Comparison of ENCODE assay signal across 22 cellular contexts in the genomic region with DNA sequence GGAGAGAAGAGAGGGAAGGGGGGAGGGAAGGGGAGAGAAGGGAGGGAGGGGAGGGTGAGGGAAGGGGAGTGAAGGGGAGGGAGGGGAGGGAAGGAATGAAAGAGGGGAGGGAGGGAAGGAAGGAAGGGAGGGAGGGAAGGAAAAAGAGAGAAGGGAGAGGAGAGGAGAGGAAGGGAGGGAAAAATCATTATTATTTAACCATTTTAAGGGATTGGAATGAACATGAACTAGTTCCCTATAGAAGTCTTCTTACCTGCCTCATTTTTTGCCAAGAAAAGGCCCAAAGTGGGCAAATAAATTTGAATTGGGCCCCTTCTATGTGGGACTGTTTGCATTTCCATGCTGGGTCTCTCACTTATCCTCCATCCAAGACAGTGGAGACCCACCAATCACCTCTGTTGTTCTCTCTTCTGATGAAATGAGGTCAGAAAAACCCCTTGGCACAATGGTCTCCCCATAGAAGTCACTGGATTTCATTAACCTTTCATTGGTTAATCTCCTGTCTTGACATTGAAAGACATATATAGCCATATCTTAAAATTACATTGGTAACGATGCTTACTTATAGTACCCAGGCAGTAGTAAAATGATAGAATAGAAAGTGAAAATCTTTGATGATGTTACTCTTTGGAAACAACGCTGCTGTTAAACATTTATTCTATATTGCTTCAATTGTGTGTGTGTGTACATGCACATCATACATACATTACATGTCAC.
DNase-seq lines count a peak whose midpoint lies in the region; ATAC-seq, FAIRE-seq and TF ChIP-seq lines count a peak whose summit lies in the region.
"Had no signal": no experiment of that assay in that cellular context is flagged by ENCODE, and none has a peak within 500 bp of the region (broad histone marks: within the 10 kb centered on the region; RNA-seq: fewer than 3 reads in every experiment).

No MANE protein-coding gene starts in this region.

- POLR2A ChIA-PET in HEK293 (lab: Yijun Ruan, JAX): interaction anchor here (0.6 kb wide), 1 partner anchor 1062 kb away, joined by 7 read pairs; no protein-coding TSS in a partner anchor
- POLR2A ChIA-PET in HEK293T (lab: Yijun Ruan, JAX): no interaction called here
- POLR2A ChIA-PET in CD4-positive, alpha-beta T cell (lab: Charles Lee): no interaction called here

- no peaks in the 10 kb centered on the region for H3K36me3 Mint-ChIP-seq in CD4-positive, alpha-beta T cell (ENCODE audit: low read depth)
- H3K36me3 Mint-ChIP-seq: CD14-positive monocyte; CD4-positive, CD25-positive, alpha-beta regulatory T cell; CD8-positive, alpha-beta T cell had no signal

- ATAC-seq in CD4-positive, alpha-beta T cell (ENCODE audit: poor library complexity): no peak
- ATAC-seq: CD8-positive, alpha-beta T cell had no signal

- CTCF ChIA-PET in HEK293 (lab: Yijun Ruan, JAX) (interaction anchor here (4.0 kb wide), 1 partner anchor 18 kb away, joined by 21 read pairs; no protein-coding TSS in a partner anchor), HEK293T (lab: Yijun Ruan, JAX) (no interaction called here)
- CTCF ChIA-PET in CD4-positive, alpha-beta T cell (lab: Charles Lee): no interaction called here

- no peaks in the 10 kb centered on the region for H3K36me3 ChIP-seq in HEK293 (ENCODE audit: control insufficient read depth in 2 of 2, insufficient read depth in 1 of 2, low read length in 2 of 2)
- no peaks in the 10 kb centered on the region for H3K36me3 ChIP-seq in SJCRH30
- H3K36me3 ChIP-seq: BE2C, BLaER1 had no signal

- intact Hi-C loops in CD4-positive, alpha-beta T cell (cut with DNase I, micrococcal nuclease): no loop called here

- peak; percentile 72 for FAIRE-seq in urothelium cell line (lab: Jason Lieb, UNC)
- FAIRE-seq: A204.1, D721Med, G401.6, GM12891, GM19239 had no signal

- H3K4me1 Mint-ChIP-seq in CD4-positive, alpha-beta T cell (ENCODE audit: low read depth): no peaks in the 10 kb centered on the region
- H3K4me1 Mint-ChIP-seq: CD14-positive monocyte; CD4-positive, CD25-positive, alpha-beta regulatory T cell had no signal

- H3K4me3 ChIP-seq in HEK293 (ENCODE audit: low read depth, low read length) (no peak overlapping the region), SJCRH30 (no peak overlapping the region)
- H3K4me3 ChIP-seq: BLaER1 had no signal

- no peak overlapping the region for H3K27ac Mint-ChIP-seq in CD4-positive, alpha-beta T cell
- H3K27ac Mint-ChIP-seq: CD14-positive monocyte; CD4-positive, CD25-positive, alpha-beta regulatory T cell; CD8-positive, alpha-beta T cell had no signal

- H3K27ac ChIP-seq in HEK293 (ENCODE audit: extremely low read depth, low read depth, low read length) (no peak overlapping the region), SJCRH30 (no peak overlapping the region)
- no peak overlapping the region for H3K27ac ChIP-seq in CD4-positive, alpha-beta T cell (ENCODE audit: low read depth, low read length)
- H3K27ac ChIP-seq: BLaER1 had no signal

- DNase-seq in HEK293T (ENCODE audit: extremely low spot score): no peak
- no peak for DNase-seq in urothelium cell line (ENCODE audit: low spot score)
- DNase-seq in SJCRH30: no peak
- no peak for DNase-seq in CD4-positive, alpha-beta T cell
- DNase-seq: 8988T; ACHN; BE2C; C1 segment of cervical spinal cord; Caco-2; Calu3; CD4-positive, CD25-positive, alpha-beta regulatory T cell; CD8-positive, alpha-beta T cell; DMS79 treated with DMSO at 0.1 percent for 48 hours; GF-D8 had no signal

- H3K4me1 ChIP-seq in HEK293 (ENCODE audit: control insufficient read depth, insufficient read depth, low read length) (no peaks in the 10 kb centered on the region), SJCRH30 (no peaks in the 10 kb centered on the region)
- H3K4me1 ChIP-seq: BE2C, BLaER1, Caco-2 had no signal

- no peaks in the 10 kb centered on the region for H3K27me3 ChIP-seq in SJCRH30
- H3K27me3 ChIP-seq in CD4-positive, alpha-beta T cell (ENCODE audit: control insufficient read depth, insufficient read depth, low read length): no peaks in the 10 kb centered on the region
- H3K27me3 ChIP-seq: BE2C, BLaER1 had no signal

- H3K9me3 ChIP-seq in HEK293 (ENCODE audit: control insufficient read depth, insufficient read depth, low read depth, low read length) (no peaks in the 10 kb centered on the region), SJCRH30 (replicated peaks) (no peaks in the 10 kb centered on the region)
- no peaks in the 10 kb centered on the region for H3K9me3 ChIP-seq in CD4-positive, alpha-beta T cell (ENCODE audit: control insufficient read depth, low read length)
- H3K9me3 ChIP-seq: BE2C, Caco-2 had no signal

- no peaks in the 10 kb centered on the region for H3K9me3 Mint-ChIP-seq in CD4-positive, alpha-beta T cell

- no peak overlapping the region for H3K4me3 Mint-ChIP-seq in CD4-positive, alpha-beta T cell
- H3K4me3 Mint-ChIP-seq: CD14-positive monocyte; CD4-positive, CD25-positive, alpha-beta regulatory T cell; CD8-positive, alpha-beta T cell had no signal

- peaks cover 64% of the 10 kb centered on the region for H3K27me3 Mint-ChIP-seq in CD4-positive, alpha-beta T cell

- TF ChIP-seq CTCF in HEK293 (tag by site-specific recombination; IDR thresholded peaks at IDR 0.05): no peak
- no peak for TF ChIP-seq CTCF in CD4-positive, alpha-beta T cell (IDR thresholded peaks at IDR 0.05)

TF ChIP-seq in HEK293, 187 proteins besides CTCF, POLR2A, EP300 and RAD21:
- TF ChIP-seq SP2 (tag by site-specific recombination; IDR thresholded peaks at IDR 0.05) (no peak), ZNF658 (tag by site-specific recombination; IDR thresholded peaks at IDR 0.05) (no peak), ZNF138 (tag by site-specific recombination; IDR thresholded peaks at IDR 0.05; ENCODE audit: borderline replicate concordance) (no peak), ZNF221 (tag by site-specific recombination; IDR thresholded peaks at IDR 0.05; ENCODE audit: borderline replicate concordance) (no peak), ZNF558 (tag by site-specific recombination; IDR thresholded peaks at IDR 0.05) (peak; percentile 91), WT1 (tag by site-specific recombination; IDR thresholded peaks at IDR 0.05) (no peak)

TF ChIP-seq in HEK293T, 16 proteins besides CTCF, POLR2A, EP300 and RAD21:
- TF ChIP-seq, protein P1, sequence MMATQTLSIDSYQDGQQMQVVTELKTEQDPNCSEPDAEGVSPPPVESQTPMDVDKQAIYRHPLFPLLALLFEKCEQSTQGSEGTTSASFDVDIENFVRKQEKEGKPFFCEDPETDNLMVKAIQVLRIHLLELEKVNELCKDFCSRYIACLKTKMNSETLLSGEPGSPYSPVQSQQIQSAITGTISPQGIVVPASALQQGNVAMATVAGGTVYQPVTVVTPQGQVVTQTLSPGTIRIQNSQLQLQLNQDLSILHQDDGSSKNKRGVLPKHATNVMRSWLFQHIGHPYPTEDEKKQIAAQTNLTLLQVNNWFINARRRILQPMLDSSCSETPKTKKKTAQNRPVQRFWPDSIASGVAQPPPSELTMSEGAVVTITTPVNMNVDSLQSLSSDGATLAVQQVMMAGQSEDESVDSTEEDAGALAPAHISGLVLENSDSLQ (IDR thresholded peaks at IDR 0.05): 0 out of 2 replicates have a peak, but pooled peaks have one; percentile 33
- TF ChIP-seq FOXM1 (IDR thresholded peaks at IDR 0.05; ENCODE audit: borderline replicate concordance): no peak
